In the genomic region with DNA sequence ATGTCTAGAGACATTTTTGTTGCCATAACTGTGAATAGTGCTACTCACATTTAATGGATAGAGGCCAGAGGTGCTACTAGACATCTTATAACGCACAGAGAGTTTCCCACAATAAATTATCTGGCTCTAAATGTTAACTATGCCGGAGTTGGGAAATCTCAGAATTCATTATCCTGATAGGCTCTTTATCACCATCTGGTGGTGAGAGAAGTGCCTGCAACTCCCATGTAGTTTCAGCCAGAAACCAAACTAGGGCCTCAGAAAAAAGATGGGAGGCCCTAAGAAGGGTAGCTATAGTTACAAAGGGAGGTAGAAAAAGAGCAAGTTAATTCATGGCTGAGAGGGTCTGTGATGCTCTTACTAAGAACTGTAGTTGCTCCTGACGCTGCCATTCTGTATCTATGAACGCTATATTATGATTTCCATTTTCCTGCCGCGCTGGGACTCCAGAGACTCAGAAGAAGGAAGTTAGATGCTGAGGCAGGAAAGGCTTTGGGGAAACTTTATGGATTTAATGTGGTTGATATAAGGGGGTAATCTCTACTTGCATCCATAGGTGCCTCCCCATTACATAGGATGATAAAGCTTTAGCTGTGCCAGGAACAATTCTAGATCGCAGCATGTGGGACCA, we compare ENCODE assay signal across 8 cellular contexts. TPM values are rescaled to one million over a fixed set of nuclear protein-coding genes. Genes with fewer than 3 reads are reported as not detected.
DNase-seq lines count a peak whose midpoint lies in the region; ATAC-seq and TF ChIP-seq lines count a peak whose summit lies in the region.

No MANE protein-coding gene starts in this region.

- H3K27me3 Mint-ChIP-seq in CD4-positive, alpha-beta T cell, result no peaks in the 10 kb centered on the region
- peaks cover 8% of the 10 kb centered on the region; the same call in 1 of the 2 replicates for H3K27me3 Mint-ChIP-seq in WTC11 (ENCODE audit: low read depth)
- no peaks in the 10 kb centered on the region for H3K27me3 Mint-ChIP-seq in endothelial cell (ENCODE audit: unreplicated experiment)

- no peaks in the 10 kb centered on the region for H3K27me3 ChIP-seq in CD4-positive, alpha-beta T cell (ENCODE audit: control insufficient read depth, insufficient read depth, low read length)

- peak; percentile 88 for ATAC-seq in CD4-positive, alpha-beta T cell (ENCODE audit: poor library complexity)
- ATAC-seq in GM18868 (IDR thresholded peaks at IDR 0.05; ENCODE audit: unreplicated experiment) (peak; percentile 61), WTC11 (peak; percentile 68), HG03196 (IDR thresholded peaks at IDR 0.05; ENCODE audit: unreplicated experiment) (no peak)

- peaks cover 30% of the 10 kb centered on the region for H3K4me1 Mint-ChIP-seq in CD4-positive, alpha-beta T cell (ENCODE audit: low read depth)
- peaks cover 16% of the 10 kb centered on the region for H3K4me1 Mint-ChIP-seq in WTC11
- H3K4me1 Mint-ChIP-seq in endothelial cell (ENCODE audit: unreplicated experiment), result peaks cover 3% of the 10 kb centered on the region

- H3K9me3 Mint-ChIP-seq in CD4-positive, alpha-beta T cell, result no peaks in the 10 kb centered on the region
- H3K9me3 Mint-ChIP-seq in WTC11, result no peaks in the 10 kb centered on the region
- H3K9me3 Mint-ChIP-seq in endothelial cell (ENCODE audit: unreplicated experiment), result no peaks in the 10 kb centered on the region

- H3K9me3 ChIP-seq in CD4-positive, alpha-beta T cell (ENCODE audit: control insufficient read depth, low read length), result no peaks in the 10 kb centered on the region

- H3K27ac Mint-ChIP-seq in CD4-positive, alpha-beta T cell, result peak overlapping the region; percentile 78
- H3K27ac Mint-ChIP-seq in WTC11 (no peak overlapping the region), endothelial cell (ENCODE audit: unreplicated experiment) (no peak overlapping the region)

- peak in 7 of 10 experiments; percentile 11 to 24 (median 20) for DNase-seq in CD4-positive, alpha-beta T cell
- DNase-seq in NCI-H1105 (lab: John Stamatoyannopoulos, UW) (peak; percentile 21), WTC11 (ENCODE audit: low spot score) (peak; percentile 44), endothelial cell (ENCODE audit: low spot score) (peak; percentile 52), midbrain (lab: John Stamatoyannopoulos, UW) (peak; percentile 61), ureter (ENCODE audit: low spot score) (peak; percentile 51)

- no peak overlapping the region for H3K4me3 Mint-ChIP-seq in CD4-positive, alpha-beta T cell
- no peak overlapping the region for H3K4me3 Mint-ChIP-seq in WTC11
- no peak overlapping the region for H3K4me3 Mint-ChIP-seq in endothelial cell (ENCODE audit: unreplicated experiment)

- TF ChIP-seq CTCF in CD4-positive, alpha-beta T cell (IDR thresholded peaks at IDR 0.05), result peak; percentile 99
- peak; percentile 69 for TF ChIP-seq CTCF in WTC11 (IDR thresholded peaks at IDR 0.05)
- peak; percentile 81 for TF ChIP-seq CTCF in endothelial cell (IDR thresholded peaks at IDR 0.05; ENCODE audit: unreplicated experiment)

- no peak overlapping the region for H3K27ac ChIP-seq in CD4-positive, alpha-beta T cell (ENCODE audit: low read depth, low read length)

- POLR2A ChIA-PET in CD4-positive, alpha-beta T cell (lab: Charles Lee), result interaction anchor here (0.7 to 1.7 kb wide), 8 partner anchors 19 to 342 kb away, joined by 3 to 7 read pairs (median 4); partner anchors contain the start of genes ARFIP2, MRPL17 and TIMM10B
- POLR2A ChIA-PET in WTC11 (lab: Charles Lee), result no interaction called here

- H3K36me3 Mint-ChIP-seq in CD4-positive, alpha-beta T cell (ENCODE audit: low read depth), result peaks cover 10% of the 10 kb centered on the region
- no peaks in the 10 kb centered on the region for H3K36me3 Mint-ChIP-seq in WTC11
- H3K36me3 Mint-ChIP-seq in endothelial cell (ENCODE audit: low read depth, unreplicated experiment), result no peaks in the 10 kb centered on the region

- intact Hi-C loops in CD4-positive, alpha-beta T cell (cut with DNase I, micrococcal nuclease), result loop anchor here (1.0 to 2.0 kb wide), 6 partner anchors 23 to 327 kb away; partner anchors contain the start of gene MRPL17 (in 1 of the 2)

- CTCF ChIA-PET in CD4-positive, alpha-beta T cell (lab: Charles Lee), result interaction anchor here (0.7 to 5.5 kb wide), 18 partner anchors 9 to 201 kb away, joined by 3 to 41 read pairs (median 4); partner anchors contain the start of genes ILK, MRPL17, RRP8 and TAF10
- CTCF ChIA-PET in WTC11 (lab: Charles Lee), result interaction anchor here (0.5 to 2.6 kb wide), 34 partner anchors 9 to 1021 kb away, joined by 3 to 22 read pairs (median 4); partner anchors contain the start of genes MRPL17, NLRP14, OR10A2 and TAF10

TF ChIP-seq in WTC11, 78 proteins besides CTCF, POLR2A, EP300 and RAD21:
- TF ChIP-seq CDX4 (CRISPR knock-in tag; IDR thresholded peaks at IDR 0.05; ENCODE audit: borderline replicate concordance), result no peak
- TF ChIP-seq EMX1 (CRISPR knock-in tag; IDR thresholded peaks at IDR 0.05), result no peak

RNA-seq across cellular contexts. Expression of gene MRPL17, which starts 22.9 kb away (rescaled TPM):
- 10 to 100 TPM; 12.3 to 14.2 TPM for total RNA-seq in CD4-positive, alpha-beta T cell
- total RNA-seq in WTC11 (2021) (68.1 to 77.1 TPM (median 70.1 TPM) in 3 replicates), endothelial cell (ENCODE audit: unreplicated experiment) (44.8 TPM), ureter (50.2 TPM)

RNA-seq across cellular contexts. Expression of gene DCHS1, which starts 50.4 kb away (rescaled TPM):
- 1 to 10 TPM; 9.7 TPM for total RNA-seq in CD4-positive, alpha-beta T cell
- total RNA-seq in WTC11 (2021) (11.5 to 14.2 TPM (median 12.6 TPM) in 3 replicates), endothelial cell (ENCODE audit: unreplicated experiment) (156 TPM), ureter (26.0 TPM)
